Comparison of ENCODE assay signal across 17 cellular contexts in genomic region chr14:105150368-105151111, GRCh38.
"Had no signal": no experiment of that assay in that cellular context is flagged by ENCODE, and none has a peak within 500 bp of the region (broad histone marks: within the 10 kb centered on the region; RNA-seq: fewer than 3 reads in every experiment).

No MANE protein-coding gene starts in this region.

- H3K36me3 Mint-ChIP-seq: brain; naive thymus-derived CD4-positive, alpha-beta T cell; neural progenitor cell had no signal

- H3K9me3 Mint-ChIP-seq: activated T-helper 1 cell treated with anti-CD3 and anti-CD28 coated beads, Interleukin-12 subunit alpha, Interleukin-12 subunit beta, Interleukin-2, Interleukin-4 antibody, amounts not matched to agents 30 ng/mL and 10 ng/mL and 1 ng/mL, durations not matched to agents 14 hours and 24 hours and 36 hours; brain; naive thymus-derived CD4-positive, alpha-beta T cell; neural progenitor cell had no signal

- H3K27ac Mint-ChIP-seq: activated T-helper 1 cell treated with anti-CD3 and anti-CD28 coated beads, Interleukin-12 subunit alpha, Interleukin-12 subunit beta, Interleukin-2, Interleukin-4 antibody, amounts not matched to agents 30 ng/mL and 10 ng/mL and 1 ng/mL, durations not matched to agents 14 hours and 24 hours and 36 hours; brain; naive thymus-derived CD4-positive, alpha-beta T cell; neural progenitor cell had no signal

- DNase-seq: activated CD4-positive, CD25-positive, alpha-beta regulatory T cell treated with anti-CD3 and anti-CD28 coated beads, Interleukin-2, amount 50 U/mL, for 72 hours; activated gamma-delta T cell treated with Interleukin-2 at 50 U/mL for 16 hours; central memory CD4-positive, alpha-beta T cell; mesenchymal stem cell; sigmoid colon; stimulated activated CD8-positive, alpha-beta memory T cell treated with anti-CD3 and anti-CD28 coated beads, Interleukin-4, amount 100 ng/mL, for 48 hours; stimulated activated naive CD4-positive, alpha-beta T cell; SW 1271; T-helper 2 cell; thyroid gland had no signal

- ATAC-seq: naive thymus-derived CD4-positive, alpha-beta T cell had no signal

- H3K27me3 ChIP-seq: neural progenitor cell, ovary, sigmoid colon, thyroid gland had no signal

- H3K4me3 Mint-ChIP-seq: activated T-helper 1 cell treated with anti-CD3 and anti-CD28 coated beads, Interleukin-12 subunit alpha, Interleukin-12 subunit beta, Interleukin-2, Interleukin-4 antibody, amounts not matched to agents 30 ng/mL and 10 ng/mL and 1 ng/mL, durations not matched to agents 14 hours and 24 hours and 36 hours; brain; naive thymus-derived CD4-positive, alpha-beta T cell; neural progenitor cell had no signal

- H3K9me3 ChIP-seq: ovary, sigmoid colon, thyroid gland had no signal

- H3K27ac ChIP-seq: coronary artery, neural progenitor cell, ovary, sigmoid colon, thyroid gland, VCaP had no signal

- H3K4me3 ChIP-seq: coronary artery, neural progenitor cell, ovary, sigmoid colon, thyroid gland had no signal

- H3K9ac ChIP-seq: neural progenitor cell had no signal

- H3K36me3 ChIP-seq: neural progenitor cell, ovary, sigmoid colon, thyroid gland had no signal

- H3K27me3 Mint-ChIP-seq: brain; naive thymus-derived CD4-positive, alpha-beta T cell had no signal

- H3K4me1 ChIP-seq: neural progenitor cell, sigmoid colon, thyroid gland had no signal

- H3K4me1 Mint-ChIP-seq: brain; naive thymus-derived CD4-positive, alpha-beta T cell; neural progenitor cell had no signal
